24 cellular contexts compared by ENCODE assay signal in the genomic region with DNA sequence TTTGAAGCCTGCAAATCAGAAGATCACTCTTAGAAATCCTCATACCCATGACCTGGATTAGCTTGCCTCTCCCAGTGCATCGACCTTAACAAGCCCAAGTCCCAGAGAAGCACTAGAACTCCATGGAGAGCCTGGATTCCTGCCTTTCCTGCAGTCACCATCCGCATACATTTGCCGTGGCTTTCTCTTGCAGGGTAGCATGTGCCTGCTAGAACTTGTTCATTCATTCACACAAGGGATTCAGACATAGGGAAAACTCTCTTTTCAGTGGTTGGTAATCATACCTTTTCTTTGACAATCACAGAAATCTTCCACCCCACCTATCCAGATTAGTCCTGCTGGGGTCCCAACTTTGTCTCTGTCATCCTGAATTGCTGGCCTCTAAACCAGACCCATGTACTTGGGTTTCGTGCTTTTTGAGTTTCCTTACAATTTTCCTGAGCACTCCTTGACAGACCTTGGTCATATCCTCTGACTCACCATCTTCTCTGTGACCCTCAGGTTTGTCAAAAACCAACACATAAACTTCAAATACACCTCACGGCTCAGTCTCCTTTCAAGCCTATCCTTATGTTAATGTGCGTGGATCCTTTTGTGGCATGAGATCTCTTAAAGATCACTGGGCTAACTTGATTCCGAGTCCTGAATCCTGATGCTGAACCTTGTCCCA.
"Had no signal": no experiment of that assay in that cellular context is flagged by ENCODE, and none has a peak within 500 bp of the region (broad histone marks: within the 10 kb centered on the region; RNA-seq: fewer than 3 reads in every experiment).

No MANE protein-coding gene starts in this region.

- H3K4me1 ChIP-seq: Peyer's patch, SJSA1 had no signal

- FAIRE-seq: HTR-8/SVneo had no signal

- H3K4me3 ChIP-seq: PC-9, Peyer's patch, SJSA1, SK-N-MC had no signal

- H3K4me2 ChIP-seq: PC-9 had no signal

- ATAC-seq: Right ventricle myocardium inferior had no signal

- H3K27ac ChIP-seq: PC-9, Peyer's patch, SJSA1, SK-N-MC had no signal

- H3K36me3 ChIP-seq: Peyer's patch, SJSA1 had no signal

- H2AFZ ChIP-seq: PC-9 had no signal

- H3K9me3 ChIP-seq: Peyer's patch, SJSA1 had no signal

- DNase-seq: KBM-7, MV-4-11, NCI-H1048, NCI-H1105, NCI-H1417, NCI-H1436 treated with DMSO at 0.1 percent for 48 hours, NCI-H1694, NCI-H1930, NCI-H2081, NCI-H2171, NCI-H226, NCI-H446, NCI-H510A, NCI-H524 treated with DMSO at 0.1 percent for 48 hours, NCI-H69, NCI-H774, PC-9, Peyer's patch, SIG-M5, SW 1271 had no signal

- H3K27me3 ChIP-seq: Peyer's patch had no signal
